In the genomic region with DNA sequence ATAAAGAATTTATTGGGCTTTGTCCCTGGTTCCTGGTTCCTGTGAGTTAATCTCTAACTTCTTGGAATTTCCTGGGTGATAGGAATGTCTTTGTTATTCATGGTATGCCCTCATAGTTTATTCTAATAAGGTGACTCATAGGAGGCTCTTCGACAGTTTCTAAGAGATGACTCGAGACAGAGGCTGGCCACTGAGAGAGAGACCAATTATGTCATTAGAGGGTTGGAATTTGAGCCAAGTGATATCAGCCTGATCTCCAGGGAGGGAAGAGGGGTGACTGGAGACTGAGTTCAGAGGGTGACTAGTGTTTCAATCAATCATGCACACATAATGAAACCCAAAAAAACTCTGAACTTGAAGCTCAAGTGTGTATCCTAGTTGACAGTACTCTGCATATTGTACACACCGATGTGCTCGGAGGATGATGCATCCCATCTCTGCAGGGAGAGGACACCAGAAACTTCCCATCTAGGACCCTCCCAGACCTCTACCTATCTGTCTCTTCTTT, we compare ENCODE assay signal across 1 cellular context.
TF ChIP-seq lines count a peak whose summit lies in the region.

No MANE protein-coding gene starts in this region.

TF ChIP-seq in K562, 482 proteins besides CTCF, POLR2A, EP300 and RAD21 (continued from another document and continues in another):
- TF ChIP-seq, protein P1, sequence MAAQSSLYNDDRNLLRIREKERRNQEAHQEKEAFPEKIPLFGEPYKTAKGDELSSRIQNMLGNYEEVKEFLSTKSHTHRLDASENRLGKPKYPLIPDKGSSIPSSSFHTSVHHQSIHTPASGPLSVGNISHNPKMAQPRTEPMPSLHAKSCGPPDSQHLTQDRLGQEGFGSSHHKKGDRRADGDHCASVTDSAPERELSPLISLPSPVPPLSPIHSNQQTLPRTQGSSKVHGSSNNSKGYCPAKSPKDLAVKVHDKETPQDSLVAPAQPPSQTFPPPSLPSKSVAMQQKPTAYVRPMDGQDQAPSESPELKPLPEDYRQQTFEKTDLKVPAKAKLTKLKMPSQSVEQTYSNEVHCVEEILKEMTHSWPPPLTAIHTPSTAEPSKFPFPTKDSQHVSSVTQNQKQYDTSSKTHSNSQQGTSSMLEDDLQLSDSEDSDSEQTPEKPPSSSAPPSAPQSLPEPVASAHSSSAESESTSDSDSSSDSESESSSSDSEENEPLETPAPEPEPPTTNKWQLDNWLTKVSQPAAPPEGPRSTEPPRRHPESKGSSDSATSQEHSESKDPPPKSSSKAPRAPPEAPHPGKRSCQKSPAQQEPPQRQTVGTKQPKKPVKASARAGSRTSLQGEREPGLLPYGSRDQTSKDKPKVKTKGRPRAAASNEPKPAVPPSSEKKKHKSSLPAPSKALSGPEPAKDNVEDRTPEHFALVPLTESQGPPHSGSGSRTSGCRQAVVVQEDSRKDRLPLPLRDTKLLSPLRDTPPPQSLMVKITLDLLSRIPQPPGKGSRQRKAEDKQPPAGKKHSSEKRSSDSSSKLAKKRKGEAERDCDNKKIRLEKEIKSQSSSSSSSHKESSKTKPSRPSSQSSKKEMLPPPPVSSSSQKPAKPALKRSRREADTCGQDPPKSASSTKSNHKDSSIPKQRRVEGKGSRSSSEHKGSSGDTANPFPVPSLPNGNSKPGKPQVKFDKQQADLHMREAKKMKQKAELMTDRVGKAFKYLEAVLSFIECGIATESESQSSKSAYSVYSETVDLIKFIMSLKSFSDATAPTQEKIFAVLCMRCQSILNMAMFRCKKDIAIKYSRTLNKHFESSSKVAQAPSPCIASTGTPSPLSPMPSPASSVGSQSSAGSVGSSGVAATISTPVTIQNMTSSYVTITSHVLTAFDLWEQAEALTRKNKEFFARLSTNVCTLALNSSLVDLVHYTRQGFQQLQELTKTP (IDR thresholded peaks at IDR 0.05; ENCODE audit: low read depth in 1 of 2, partially characterized antibody in 2 of 2) = peak in 1 of 2 experiments; percentile 66
- TF ChIP-seq, protein P2, sequence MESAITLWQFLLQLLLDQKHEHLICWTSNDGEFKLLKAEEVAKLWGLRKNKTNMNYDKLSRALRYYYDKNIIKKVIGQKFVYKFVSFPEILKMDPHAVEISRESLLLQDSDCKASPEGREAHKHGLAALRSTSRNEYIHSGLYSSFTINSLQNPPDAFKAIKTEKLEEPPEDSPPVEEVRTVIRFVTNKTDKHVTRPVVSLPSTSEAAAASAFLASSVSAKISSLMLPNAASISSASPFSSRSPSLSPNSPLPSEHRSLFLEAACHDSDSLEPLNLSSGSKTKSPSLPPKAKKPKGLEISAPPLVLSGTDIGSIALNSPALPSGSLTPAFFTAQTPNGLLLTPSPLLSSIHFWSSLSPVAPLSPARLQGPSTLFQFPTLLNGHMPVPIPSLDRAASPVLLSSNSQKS (CRISPR knock-in tag; IDR thresholded peaks at IDR 0.05) = no peak
- TF ChIP-seq EP400 (IDR thresholded peaks at IDR 0.05) (peak; percentile 24; the same call in 1 of the 2 replicates), GABPB1 (CRISPR knock-in tag; IDR thresholded peaks at IDR 0.05) (no peak), ZNF239 (CRISPR knock-in tag; IDR thresholded peaks at IDR 0.05) (no peak), DEAF1 (CRISPR knock-in tag; IDR thresholded peaks at IDR 0.05) (no peak), ZC3H4 (CRISPR knock-in tag; IDR thresholded peaks at IDR 0.05; ENCODE audit: borderline replicate concordance) (no peak), ADNP (tag; IDR thresholded peaks at IDR 0.05) (0 out of 2 replicates have a peak, but pooled peaks have one; percentile 32), CHD4 (IDR thresholded peaks at IDR 0.05; ENCODE audit: insufficient read depth, insufficient replicate concordance, low read depth, low read length, poor library complexity, severe bottlenecking) (no peak), SNRNP70 (optimal IDR thresholded peaks at IDR 0.05; ENCODE audit: low read depth, low read length) (no peak), ZNF785 (CRISPR knock-in tag; IDR thresholded peaks at IDR 0.05) (no peak), NRF1 (conservative IDR thresholded peaks at IDR 0.05 in 1 of 2, IDR thresholded peaks at IDR 0.05 in 1 of 2) (no peak; a peak in 1 of 4 replicates), ZNF384 (IDR thresholded peaks at IDR 0.05; ENCODE audit: low read depth, low read length) (0 out of 2 replicates have a peak, but pooled peaks have one; percentile 33), ARID1B (IDR thresholded peaks at IDR 0.05) (peak; percentile 86), FOSL1 (tag; conservative IDR thresholded peaks at IDR 0.05) (peak; percentile 98), ATF1 (CRISPR knock-in tag; IDR thresholded peaks at IDR 0.05) (no peak), ATF1 (tag; IDR thresholded peaks at IDR 0.05) (peak; percentile 54), DNMT1 (IDR thresholded peaks at IDR 0.05) (no peak), FOXJ2 (tag; IDR thresholded peaks at IDR 0.05) (peak; percentile 73; the same call in 1 of the 2 replicates), ZNF184 (CRISPR knock-in tag; IDR thresholded peaks at IDR 0.05) (no peak), NFIC (IDR thresholded peaks at IDR 0.05) (peak; percentile 74), NR4A1 (CRISPR knock-in tag; IDR thresholded peaks at IDR 0.05) (no peak), NR4A1 (tag; IDR thresholded peaks at IDR 0.05) (no peak), SMAD2 (IDR thresholded peaks at IDR 0.05; ENCODE audit: low read depth, low read length) (no peak), ZFP30 (CRISPR knock-in tag; IDR thresholded peaks at IDR 0.05; ENCODE audit: borderline replicate concordance) (no peak), TCF3 (CRISPR knock-in tag; IDR thresholded peaks at IDR 0.05) (peak; percentile 51; the same call in 1 of the 2 replicates), VEZF1 (CRISPR knock-in tag; IDR thresholded peaks at IDR 0.05) (peak; percentile 85), MTA1 (IDR thresholded peaks at IDR 0.05; ENCODE audit: borderline replicate concordance) (peak; percentile 65), ELF1 (tag; IDR thresholded peaks at IDR 0.05) (peak; percentile 59), ZNF12 (CRISPR knock-in tag; IDR thresholded peaks at IDR 0.05) (no peak), ZKSCAN8 (CRISPR knock-in tag; IDR thresholded peaks at IDR 0.05) (no peak), FOXO4 (CRISPR knock-in tag; IDR thresholded peaks at IDR 0.05) (no peak), ZZZ3 (IDR thresholded peaks at IDR 0.05) (no peak), GTF2E2 (tag; IDR thresholded peaks at IDR 0.05) (no peak), ZNF764 (CRISPR knock-in tag; IDR thresholded peaks at IDR 0.05; ENCODE audit: low read depth) (no peak), SUPT5H (IDR thresholded peaks at IDR 0.05) (no peak), EHMT2 (IDR thresholded peaks at IDR 0.05) (peak; percentile 85), HNRNPH1 (optimal IDR thresholded peaks at IDR 0.05; ENCODE audit: low read depth, low read length) (no peak), MTA3 (IDR thresholded peaks at IDR 0.05; ENCODE audit: borderline replicate concordance) (peak; percentile 78), CBX3 (IDR thresholded peaks at IDR 0.05; ENCODE audit: borderline replicate concordance in 1 of 2, low read length in 2 of 2) (peak in 1 of 2 experiments; percentile 30; a peak in 1 of 3 replicates), FOXK2 (conservative IDR thresholded peaks at IDR 0.05 in 1 of 2, IDR thresholded peaks at IDR 0.05 in 1 of 2; ENCODE audit: low read depth in 2 of 2) (peak; percentile 35 to 51; a peak in 1 of 4 replicates), ZBTB7A (IDR thresholded peaks at IDR 0.05; ENCODE audit: borderline replicate concordance, control insufficient read depth, low read depth, low read length) (no peak), NEUROD1 (IDR thresholded peaks at IDR 0.05; ENCODE audit: borderline replicate concordance, low read depth, low read length, partially characterized antibody) (peak; percentile 40)
- TF ChIP-seq, protein P3, sequence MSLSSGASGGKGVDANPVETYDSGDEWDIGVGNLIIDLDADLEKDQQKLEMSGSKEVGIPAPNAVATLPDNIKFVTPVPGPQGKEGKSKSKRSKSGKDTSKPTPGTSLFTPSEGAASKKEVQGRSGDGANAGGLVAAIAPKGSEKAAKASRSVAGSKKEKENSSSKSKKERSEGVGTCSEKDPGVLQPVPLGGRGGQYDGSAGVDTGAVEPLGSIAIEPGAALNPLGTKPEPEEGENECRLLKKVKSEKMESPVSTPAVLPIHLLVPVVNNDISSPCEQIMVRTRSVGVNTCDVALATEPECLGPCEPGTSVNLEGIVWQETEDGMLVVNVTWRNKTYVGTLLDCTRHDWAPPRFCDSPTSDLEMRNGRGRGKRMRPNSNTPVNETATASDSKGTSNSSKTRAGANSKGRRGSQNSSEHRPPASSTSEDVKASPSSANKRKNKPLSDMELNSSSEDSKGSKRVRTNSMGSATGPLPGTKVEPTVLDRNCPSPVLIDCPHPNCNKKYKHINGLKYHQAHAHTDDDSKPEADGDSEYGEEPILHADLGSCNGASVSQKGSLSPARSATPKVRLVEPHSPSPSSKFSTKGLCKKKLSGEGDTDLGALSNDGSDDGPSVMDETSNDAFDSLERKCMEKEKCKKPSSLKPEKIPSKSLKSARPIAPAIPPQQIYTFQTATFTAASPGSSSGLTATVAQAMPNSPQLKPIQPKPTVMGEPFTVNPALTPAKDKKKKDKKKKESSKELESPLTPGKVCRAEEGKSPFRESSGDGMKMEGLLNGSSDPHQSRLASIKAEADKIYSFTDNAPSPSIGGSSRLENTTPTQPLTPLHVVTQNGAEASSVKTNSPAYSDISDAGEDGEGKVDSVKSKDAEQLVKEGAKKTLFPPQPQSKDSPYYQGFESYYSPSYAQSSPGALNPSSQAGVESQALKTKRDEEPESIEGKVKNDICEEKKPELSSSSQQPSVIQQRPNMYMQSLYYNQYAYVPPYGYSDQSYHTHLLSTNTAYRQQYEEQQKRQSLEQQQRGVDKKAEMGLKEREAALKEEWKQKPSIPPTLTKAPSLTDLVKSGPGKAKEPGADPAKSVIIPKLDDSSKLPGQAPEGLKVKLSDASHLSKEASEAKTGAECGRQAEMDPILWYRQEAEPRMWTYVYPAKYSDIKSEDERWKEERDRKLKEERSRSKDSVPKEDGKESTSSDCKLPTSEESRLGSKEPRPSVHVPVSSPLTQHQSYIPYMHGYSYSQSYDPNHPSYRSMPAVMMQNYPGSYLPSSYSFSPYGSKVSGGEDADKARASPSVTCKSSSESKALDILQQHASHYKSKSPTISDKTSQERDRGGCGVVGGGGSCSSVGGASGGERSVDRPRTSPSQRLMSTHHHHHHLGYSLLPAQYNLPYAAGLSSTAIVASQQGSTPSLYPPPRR (CRISPR knock-in tag; IDR thresholded peaks at IDR 0.05; ENCODE audit: borderline replicate concordance) = no peak
- TF ChIP-seq, protein P4, sequence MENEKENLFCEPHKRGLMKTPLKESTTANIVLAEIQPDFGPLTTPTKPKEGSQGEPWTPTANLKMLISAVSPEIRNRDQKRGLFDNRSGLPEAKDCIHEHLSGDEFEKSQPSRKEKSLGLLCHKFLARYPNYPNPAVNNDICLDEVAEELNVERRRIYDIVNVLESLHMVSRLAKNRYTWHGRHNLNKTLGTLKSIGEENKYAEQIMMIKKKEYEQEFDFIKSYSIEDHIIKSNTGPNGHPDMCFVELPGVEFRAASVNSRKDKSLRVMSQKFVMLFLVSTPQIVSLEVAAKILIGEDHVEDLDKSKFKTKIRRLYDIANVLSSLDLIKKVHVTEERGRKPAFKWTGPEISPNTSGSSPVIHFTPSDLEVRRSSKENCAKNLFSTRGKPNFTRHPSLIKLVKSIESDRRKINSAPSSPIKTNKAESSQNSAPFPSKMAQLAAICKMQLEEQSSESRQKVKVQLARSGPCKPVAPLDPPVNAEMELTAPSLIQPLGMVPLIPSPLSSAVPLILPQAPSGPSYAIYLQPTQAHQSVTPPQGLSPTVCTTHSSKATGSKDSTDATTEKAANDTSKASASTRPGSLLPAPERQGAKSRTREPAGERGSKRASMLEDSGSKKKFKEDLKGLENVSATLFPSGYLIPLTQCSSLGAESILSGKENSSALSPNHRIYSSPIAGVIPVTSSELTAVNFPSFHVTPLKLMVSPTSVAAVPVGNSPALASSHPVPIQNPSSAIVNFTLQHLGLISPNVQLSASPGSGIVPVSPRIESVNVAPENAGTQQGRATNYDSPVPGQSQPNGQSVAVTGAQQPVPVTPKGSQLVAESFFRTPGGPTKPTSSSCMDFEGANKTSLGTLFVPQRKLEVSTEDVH (IDR thresholded peaks at IDR 0.05; ENCODE audit: low read depth, partially characterized antibody) = no peak
- TF ChIP-seq, protein P5, sequence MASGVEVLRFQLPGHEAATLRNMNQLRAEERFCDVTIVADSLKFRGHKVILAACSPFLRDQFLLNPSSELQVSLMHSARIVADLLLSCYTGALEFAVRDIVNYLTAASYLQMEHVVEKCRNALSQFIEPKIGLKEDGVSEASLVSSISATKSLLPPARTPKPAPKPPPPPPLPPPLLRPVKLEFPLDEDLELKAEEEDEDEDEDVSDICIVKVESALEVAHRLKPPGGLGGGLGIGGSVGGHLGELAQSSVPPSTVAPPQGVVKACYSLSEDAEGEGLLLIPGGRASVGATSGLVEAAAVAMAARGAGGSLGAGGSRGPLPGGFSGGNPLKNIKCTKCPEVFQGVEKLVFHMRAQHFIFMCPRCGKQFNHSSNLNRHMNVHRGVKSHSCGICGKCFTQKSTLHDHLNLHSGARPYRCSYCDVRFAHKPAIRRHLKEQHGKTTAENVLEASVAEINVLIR (CRISPR knock-in tag; IDR thresholded peaks at IDR 0.05) = no peak; the same call in 1 of the 2 replicates
